1 cellular context compared by ENCODE assay signal in genomic region chr17:7282752-7283321, GRCh38.
TF ChIP-seq lines count a peak whose summit lies in the region.

No MANE protein-coding gene starts in this region.

TF ChIP-seq in H1, 55 proteins besides CTCF, POLR2A, EP300 and RAD21:
- peak; percentile 66; the same call in 1 of the 2 replicates for TF ChIP-seq KDM1A (IDR thresholded peaks at IDR 0.05; ENCODE audit: borderline replicate concordance, low read length)
- no peak for TF ChIP-seq SUZ12 (IDR thresholded peaks at IDR 0.05; ENCODE audit: low read length)
